12 cellular contexts compared by ENCODE assay signal in the genomic region with DNA sequence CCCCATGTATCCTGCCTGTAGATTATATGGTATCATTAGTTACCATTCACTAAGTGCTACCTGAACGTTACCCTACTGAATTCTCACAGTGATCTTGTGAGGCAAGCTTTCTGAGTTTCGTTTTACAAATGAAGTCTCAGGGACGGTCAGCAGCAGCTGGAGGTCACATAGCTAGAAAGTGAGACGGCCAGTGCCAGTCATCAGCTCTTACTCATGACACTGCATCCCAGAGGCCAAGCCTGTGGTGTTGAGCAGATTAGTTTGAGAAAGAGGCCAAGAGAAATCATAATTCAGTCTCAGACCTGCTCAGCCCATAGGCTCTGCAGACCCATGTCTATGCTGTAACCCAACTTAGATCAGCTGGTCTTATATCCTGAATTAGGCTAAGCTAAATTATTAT.
"Had no signal": no experiment of that assay in that cellular context is flagged by ENCODE, and none has a peak within 500 bp of the region (broad histone marks: within the 10 kb centered on the region; RNA-seq: fewer than 3 reads in every experiment).

No MANE protein-coding gene starts in this region.

- ATAC-seq: activated T-cell treated with anti-CD3 and anti-CD28 coated beads, Interleukin-2, amount 50 U/mL, for 72 hours; heart left ventricle; left lung; stimulated activated effector memory CD8-positive, alpha-beta T cell treated with anti-CD3 and anti-CD28 coated beads, Interleukin-12 subunit alpha, Interleukin-12 subunit beta, amount 100 ng/mL, for 72 hours had no signal

- DNase-seq: activated CD4-positive, alpha-beta memory T cell treated with anti-CD3 and anti-CD28 coated beads for 36 hours; activated CD4-positive, alpha-beta T cell treated with anti-CD3 and anti-CD28 coated beads for 1 hour; activated T-cell treated with anti-CD3 and anti-CD28 coated beads, Interleukin-2, amount 50 U/mL, for 72 hours; colonic mucosa; foreskin melanocyte; heart left ventricle; left lung; mesenchymal stem cell; nephron progenitor cell; ovary; T-helper 9 cell had no signal
